Comparison of ENCODE assay signal across 2 cellular contexts in genomic region chr10:102785818-102786217, GRCh38.
A peak's percentile ranks its signal among the peaks of the same experiment; 100 is the strongest.
TF ChIP-seq lines count a peak whose summit lies in the region.

No MANE protein-coding gene starts in this region.

TF ChIP-seq in liver, 16 proteins besides CTCF, POLR2A, EP300 and RAD21:
- TF ChIP-seq TAF1 (conservative IDR thresholded peaks at IDR 0.05) (no peak), ZBTB33 (IDR thresholded peaks at IDR 0.05) (no peak), GABPA (IDR thresholded peaks at IDR 0.05 in 1 of 2, conservative IDR thresholded peaks at IDR 0.05 in 1 of 2) (peak; percentile 38 to 53), SP1 (IDR thresholded peaks at IDR 0.05) (peak; percentile 58), FOXA1 (IDR thresholded peaks at IDR 0.05) (no peak), RXRA (IDR thresholded peaks at IDR 0.05) (peak; percentile 41 to 74), MAX (IDR thresholded peaks at IDR 0.05) (peak; percentile 41), HNF4A (conservative IDR thresholded peaks at IDR 0.05) (peak in 1 of 2 donors; percentile 31), EGR1 (IDR thresholded peaks at IDR 0.05; ENCODE audit: low read depth in 2 of 2) (no peak), NR2F2 (IDR thresholded peaks at IDR 0.05) (peak; percentile 85)
TF ChIP-seq in liver: peak in this region for 6.

TF ChIP-seq in HepG2, 621 proteins besides CTCF, POLR2A, EP300 and RAD21:
- TF ChIP-seq YEATS2 (CRISPR knock-in tag; IDR thresholded peaks at IDR 0.05; ENCODE audit: borderline replicate concordance) (no peak), ZNF543 (CRISPR knock-in tag; IDR thresholded peaks at IDR 0.05) (no peak), ZMYM2 (CRISPR knock-in tag; IDR thresholded peaks at IDR 0.05) (no peak), ZNF256 (CRISPR knock-in tag; conservative IDR thresholded peaks at IDR 0.05) (no peak)
TF ChIP-seq in HepG2: peak in this region for 0.
